18 cellular contexts compared by ENCODE assay signal in genomic region chr1:118147542-118147941, GRCh38. TPM values are rescaled to one million over a fixed set of nuclear protein-coding genes. Genes with fewer than 3 reads are reported as not detected.
DNase-seq lines count a peak whose midpoint lies in the region; ATAC-seq and TF ChIP-seq lines count a peak whose summit lies in the region.
"Had no signal": no experiment of that assay in that cellular context is flagged by ENCODE, and none has a peak within 500 bp of the region (broad histone marks: within the 10 kb centered on the region; RNA-seq: fewer than 3 reads in every experiment).

No MANE protein-coding gene starts in this region.

- no peak overlapping the region for H3K27ac Mint-ChIP-seq in endodermal cell
- H3K27ac Mint-ChIP-seq: activated T-cell treated with anti-CD3 and anti-CD28 coated beads, Interleukin-2, amount 50 U/mL, for 72 hours; CD4-positive, CD25-positive, alpha-beta regulatory T cell; GM23338 had no signal

- H3K9me3 Mint-ChIP-seq in endodermal cell: peaks cover 14% of the 10 kb centered on the region
- H3K9me3 Mint-ChIP-seq: GM23338 had no signal

- no peak overlapping the region for H3K27ac ChIP-seq in endodermal cell (ENCODE audit: low read depth, low read length)
- no peak overlapping the region for H3K27ac ChIP-seq in lower lobe of right lung
- H3K27ac ChIP-seq: uterus had no signal

- H3K4me1 ChIP-seq in endodermal cell (ENCODE audit: control insufficient read depth, insufficient read depth, low read length) (peaks cover 7% of the 10 kb centered on the region), lower lobe of right lung (no peaks in the 10 kb centered on the region)
- H3K4me1 ChIP-seq: uterus had no signal

- intact Hi-C loops in lower lobe of right lung (cut with DNase I): no loop called here

- DNase-seq in AG09319 (ENCODE audit: extremely low read depth, low read depth) (peak; percentile 78), MG63 (peak; percentile 29), endodermal cell (no peak), lower lobe of right lung (no peak), NOMO-1 treated with dmso at 0.1 percent for 144 hours (lab: John Stamatoyannopoulos, UW; ENCODE audit: unreplicated experiment) (no peak), NCI-H1092 treated with DMSO at 0.1 percent for 48 hours (lab: John Stamatoyannopoulos, UW) (no peak), NCI-H1048 (lab: John Stamatoyannopoulos, UW) (no peak)
- DNase-seq in activated CD4-positive, alpha-beta T cell treated with anti-CD3 and anti-CD28 coated beads for 1 hour: no peak
- DNase-seq: activated CD4-positive, CD25-positive, alpha-beta regulatory T cell treated with anti-CD3 and anti-CD28 coated beads, Interleukin-2, amount 50 U/mL, for 72 hours; activated T-cell treated with anti-CD3 and anti-CD28 coated beads, Interleukin-2, amount 50 U/mL, for 72 hours; CD4-positive, CD25-positive, alpha-beta regulatory T cell; MV-4-11; NCI-H345; T-helper 1 cell; uterus had no signal

- no peak overlapping the region for H3K4me3 ChIP-seq in MG63
- peak overlapping the region; percentile 19 for H3K4me3 ChIP-seq in endodermal cell (ENCODE audit: low read length)
- no peak overlapping the region for H3K4me3 ChIP-seq in lower lobe of right lung
- H3K4me3 ChIP-seq: GM23338, uterus had no signal

- H3K36me3 ChIP-seq in MG63: no peaks in the 10 kb centered on the region
- H3K36me3 ChIP-seq in endodermal cell (ENCODE audit: control insufficient read depth, insufficient read depth, low read length): no peaks in the 10 kb centered on the region
- no peaks in the 10 kb centered on the region for H3K36me3 ChIP-seq in lower lobe of right lung
- H3K36me3 ChIP-seq: uterus had no signal

- ATAC-seq in lower lobe of right lung: peak; percentile 25 to 69
- ATAC-seq: activated T-cell treated with anti-CD3 and anti-CD28 coated beads, Interleukin-2, amount 50 U/mL, for 72 hours; GM23338 had no signal

- no peak overlapping the region for H3K9ac ChIP-seq in endodermal cell (ENCODE audit: extremely low read depth, low read length, poor library complexity, severe bottlenecking)

- H3K9me3 ChIP-seq in MG63 (peaks cover 4% of the 10 kb centered on the region; the same call in 1 of the 2 replicates), endodermal cell (ENCODE audit: control insufficient read depth, low read length) (peaks cover 16% of the 10 kb centered on the region), lower lobe of right lung (no peaks in the 10 kb centered on the region)
- H3K9me3 ChIP-seq: uterus had no signal

- H3K36me3 Mint-ChIP-seq in endodermal cell (ENCODE audit: low read depth): peaks cover 9% of the 10 kb centered on the region
- H3K36me3 Mint-ChIP-seq: CD4-positive, CD25-positive, alpha-beta regulatory T cell had no signal

- H3K4me3 Mint-ChIP-seq in endodermal cell: no peak overlapping the region
- H3K4me3 Mint-ChIP-seq: activated T-cell treated with anti-CD3 and anti-CD28 coated beads, Interleukin-2, amount 50 U/mL, for 72 hours; CD4-positive, CD25-positive, alpha-beta regulatory T cell; GM23338 had no signal

- TF ChIP-seq CTCF in AG09319 (IDR thresholded peaks at IDR 0.05; ENCODE audit: low read depth, low read length) (no peak), endodermal cell (conservative IDR thresholded peaks at IDR 0.05) (no peak), lower lobe of right lung (IDR thresholded peaks at IDR 0.05) (no peak)

- H3K4me1 Mint-ChIP-seq in endodermal cell: peaks cover 14% of the 10 kb centered on the region
- H3K4me1 Mint-ChIP-seq: CD4-positive, CD25-positive, alpha-beta regulatory T cell had no signal

- H3K27me3 Mint-ChIP-seq in endodermal cell (ENCODE audit: insufficient read depth): peaks cover 1% of the 10 kb centered on the region

- H3K27me3 ChIP-seq in MG63 (no peaks in the 10 kb centered on the region), endodermal cell (ENCODE audit: control insufficient read depth, insufficient read depth, low read length, poor library complexity, severe bottlenecking) (no peaks in the 10 kb centered on the region), lower lobe of right lung (ENCODE audit: low read depth) (no peaks in the 10 kb centered on the region)
- H3K27me3 ChIP-seq: uterus had no signal

- WGBS in endodermal cell (ENCODE audit: insufficient coverage in 1 of 2, insufficient read length in 1 of 2), 2 experiments: 78 to 80% methylated on average over 1 of the region's 1 CpG

RNA-seq across cellular contexts. Expression of gene SPAG17, which starts 37.5 kb away (rescaled TPM):
- 0.25 TPM in 1 of 2 replicates, not detected in the other for total RNA-seq in MG63 (2014; rRNA removed; shearing (Covaris generic); ENCODE audit: low replicate concordance)
- 1 to 10 TPM; 5.0 to 6.3 TPM for total RNA-seq in endodermal cell
- 2.5 TPM for polyA plus RNA-seq in endodermal cell (2013, experiment 1 of 2)
- 1.1 TPM for polyA plus RNA-seq in endodermal cell (2013, experiment 2 of 2)
- 9.9 TPM for total RNA-seq in lower lobe of right lung
- total RNA-seq: activated T-cell treated with anti-CD3 and anti-CD28 coated beads, Interleukin-2, amount 50 U/mL, for 72 hours; CD4-positive, CD25-positive, alpha-beta regulatory T cell; endothelial cell of umbilical vein; OCI-LY7 had no signal
- polyA plus RNA-seq: CD4-positive, CD25-positive, alpha-beta regulatory T cell; endothelial cell of umbilical vein had no signal

Comparison
In these comparisons a context has a peak if more than half of its experiments do, and no peak if none do; other contexts are left out.
1. DNase-seq: peak in AG09319 (single experiment) and MG63 (single experiment); none in endodermal cell (single experiment), lower lobe of right lung (single experiment), activated CD4-positive, alpha-beta T cell treated with anti-CD3 and anti-CD28 coated beads for 1 hour (single experiment), NOMO-1 treated with dmso at 0.1 percent for 144 hours (single experiment), NCI-H1092 treated with DMSO at 0.1 percent for 48 hours (single experiment) and NCI-H1048 (single experiment).